Comparison of ENCODE assay signal across 17 cellular contexts in genomic region chr18:48573632-48574293, GRCh38. TPM values are rescaled to one million over a fixed set of nuclear protein-coding genes. Genes with fewer than 3 reads are reported as not detected.
DNase-seq lines count a peak whose midpoint lies in the region; ATAC-seq, FAIRE-seq and TF ChIP-seq lines count a peak whose summit lies in the region.
"Had no signal": no experiment of that assay in that cellular context is flagged by ENCODE, and none has a peak within 500 bp of the region (broad histone marks: within the 10 kb centered on the region; RNA-seq: fewer than 3 reads in every experiment).

No MANE protein-coding gene starts in this region.

- BruUV-seq in HCT116 (replicated peaks; lab: Mats Ljungman, UMichigan): no TSS peak

- no peaks in the 10 kb centered on the region for H3K27me3 Mint-ChIP-seq in stimulated activated naive B cell treated with anti-CD40 and anti-IgM and Interleukin-4, amounts not matched to agents 10 μg/mL and 1 μg/mL and 100 μg/mL, for 72 hours

- H3K9me3 Mint-ChIP-seq in stimulated activated naive B cell treated with anti-CD40 and anti-IgM and Interleukin-4, amounts not matched to agents 10 μg/mL and 1 μg/mL and 100 μg/mL, for 72 hours: peaks cover 6 to 10% of the 10 kb centered on the region in 2 donors
- H3K9me3 Mint-ChIP-seq: activated naive CD4-positive, alpha-beta T cell treated with anti-CD3 and anti-CD28 coated beads, Interleukin-2, amount 10 ng/mL, durations not matched to agents 7 days and 5 days had no signal

- no peaks in the 10 kb centered on the region for H3K79me2 ChIP-seq in HCT116 (ENCODE audit: insufficient read depth, low read length)

- peak; percentile 85 for ATAC-seq in HCT116
- no peak for ATAC-seq in stimulated activated naive B cell treated with anti-CD40 and anti-IgM and Interleukin-4, amounts not matched to agents 10 μg/mL and 1 μg/mL and 100 μg/mL, for 72 hours (replicated peaks)
- ATAC-seq: activated CD4-positive, CD25-positive, alpha-beta regulatory T cell treated with anti-CD3 and anti-CD28 coated beads, Interleukin-2, amount 50 U/mL, for 24 hours; Panc1 had no signal

- TF ChIP-seq CTCF in HCT116 (IDR thresholded peaks at IDR 0.05 in 2 of 3, conservative IDR thresholded peaks at IDR 0.05 in 1 of 3; ENCODE audit: borderline replicate concordance in 1 of 3, insufficient read depth in 1 of 3, low read depth in 2 of 3, low read length in 2 of 3) (peak in 1 of 3 experiments; percentile 38; a peak in 3 of 6 replicates), kidney (IDR thresholded peaks at IDR 0.05; ENCODE audit: borderline replicate concordance, extremely low read depth, insufficient read depth) (no peak), adrenal gland (IDR thresholded peaks at IDR 0.05) (no peak)

- RAD21 ChIA-PET in HCT116 (lab: Charles Lee; ENCODE audit: low non-redundant PET in 1 of 2, low total read pairs in 2 of 2, uncharacterized antibody in 2 of 2, unreplicated experiment in 2 of 2): no interaction called here

- H3K36me3 Mint-ChIP-seq in stimulated activated naive B cell treated with anti-CD40 and anti-IgM and Interleukin-4, amounts not matched to agents 10 μg/mL and 1 μg/mL and 100 μg/mL, for 72 hours: peaks cover 8 to 18% of the 10 kb centered on the region in 2 donors
- H3K36me3 Mint-ChIP-seq: activated naive CD4-positive, alpha-beta T cell treated with anti-CD3 and anti-CD28 coated beads, Interleukin-2, amount 10 ng/mL, durations not matched to agents 7 days and 5 days had no signal

- WGBS in adrenal gland, 4 donors: 78 to 92% (median 91%) methylated on average over 14 of the region's 14 CpGs

- no peaks in the 10 kb centered on the region for H3K9me3 ChIP-seq in HCT116 (ENCODE audit: control insufficient read depth in 1 of 2, insufficient read depth in 1 of 2, low read depth in 1 of 2, low read length in 2 of 2)
- peaks cover 0 to 5% of the 10 kb centered on the region in 2 donors for H3K9me3 ChIP-seq in kidney (ENCODE audit: control insufficient read depth in 1 of 2, low read length in 2 of 2)
- H3K9me3 ChIP-seq in adrenal gland (replicated peaks in 1 of 3): no peaks in the 10 kb centered on the region
- H3K9me3 ChIP-seq: ascending aorta had no signal

- H3K27ac ChIP-seq in HCT116 (ENCODE audit: low read depth, low read length) (no peak overlapping the region), angular gyrus (ENCODE audit: low read depth, low read length) (peak overlapping the region; percentile 99), kidney (ENCODE audit: low read depth in 2 of 2, low read length in 2 of 2) (no peak overlapping the region), adrenal gland (no peak overlapping the region)
- H3K27ac ChIP-seq: coronary artery had no signal

- no peak for TF ChIP-seq POLR2A in HCT116 (IDR thresholded peaks at IDR 0.05; ENCODE audit: borderline replicate concordance, extremely low read depth, insufficient read depth, insufficient read length)
- TF ChIP-seq POLR2A in adrenal gland (IDR thresholded peaks at IDR 0.05): no peak

- no peak overlapping the region for H2AFZ ChIP-seq in HCT116 (ENCODE audit: low read depth, low read length, poor library complexity, severe bottlenecking)

- no peaks in the 10 kb centered on the region for H4K20me1 ChIP-seq in HCT116 (ENCODE audit: insufficient read depth)

- H3K27me3 ChIP-seq in HCT116 (ENCODE audit: insufficient read depth, low read length) (no peaks in the 10 kb centered on the region), adrenal gland (no peaks in the 10 kb centered on the region)
- H3K27me3 ChIP-seq: ascending aorta had no signal

- DNase-seq in HCT116 (ENCODE audit: low read depth, low spot score) (no peak), kidney (peak; percentile 46), NCI-H2227 (lab: John Stamatoyannopoulos, UW; ENCODE audit: unreplicated experiment) (no peak), frontal cortex (ENCODE audit: low spot score in 2 of 2) (no peak), adrenal gland (no peak)
- no peak for DNase-seq in stimulated activated naive B cell treated with anti-CD40 and anti-IgM and Interleukin-4, amounts not matched to agents 10 μg/mL and 1 μg/mL and 100 μg/mL, for 72 hours
- DNase-seq: activated naive CD4-positive, alpha-beta T cell treated with anti-CD3 and anti-CD28 coated beads, Interleukin-2, amount 10 ng/mL, durations not matched to agents 7 days and 5 days; activated T-cell treated with anti-CD3 and anti-CD28 coated beads, Interleukin-2, amount 50 U/mL, for 48 hours; AML-193; hippocampal formation had no signal

- CTCF ChIA-PET in HCT116 (lab: Charles Lee): no interaction called here

- H3K4me1 ChIP-seq in HCT116 (ENCODE audit: control insufficient read depth in 1 of 2, insufficient read depth in 2 of 2, low read length in 2 of 2) (peaks cover 5 to 20% of the 10 kb centered on the region in 2 experiments), kidney (ENCODE audit: control insufficient read depth in 1 of 2, insufficient read depth in 1 of 2, low read depth in 1 of 2, low read length in 2 of 2) (no peaks in the 10 kb centered on the region), adrenal gland (replicated peaks in 1 of 2) (peaks cover 0 to 9% of the 10 kb centered on the region in 2 donors)

- FAIRE-seq in kidney (lab: Jason Lieb, UNC) (no peak), frontal cortex (lab: Jason Lieb, UNC) (no peak)
- FAIRE-seq: endothelial cell of umbilical vein, GM18507 had no signal

- POLR2A ChIA-PET in HCT116 (lab: Charles Lee): no interaction called here

- peak overlapping the region; percentile 60 for H3K27ac Mint-ChIP-seq in stimulated activated naive B cell treated with anti-CD40 and anti-IgM and Interleukin-4, amounts not matched to agents 10 μg/mL and 1 μg/mL and 100 μg/mL, for 72 hours
- H3K27ac Mint-ChIP-seq: activated naive CD4-positive, alpha-beta T cell treated with anti-CD3 and anti-CD28 coated beads, Interleukin-2, amount 10 ng/mL, durations not matched to agents 7 days and 5 days had no signal

- no peaks in the 10 kb centered on the region for H3K9me2 ChIP-seq in HCT116 (ENCODE audit: insufficient read depth)

- H3K4me3 Mint-ChIP-seq in stimulated activated naive B cell treated with anti-CD40 and anti-IgM and Interleukin-4, amounts not matched to agents 10 μg/mL and 1 μg/mL and 100 μg/mL, for 72 hours: no peak overlapping the region
- H3K4me3 Mint-ChIP-seq: activated naive CD4-positive, alpha-beta T cell treated with anti-CD3 and anti-CD28 coated beads, Interleukin-2, amount 10 ng/mL, durations not matched to agents 7 days and 5 days had no signal

- peak overlapping the region; percentile 6; the same call in 1 of the 2 replicates for H3K4me2 ChIP-seq in HCT116 (ENCODE audit: low read length)

- H3K9ac ChIP-seq in HCT116 (ENCODE audit: low read length): no peak overlapping the region
- H3K9ac ChIP-seq in kidney (ENCODE audit: low read length in 2 of 2): no peak overlapping the region

- H3K4me1 Mint-ChIP-seq in stimulated activated naive B cell treated with anti-CD40 and anti-IgM and Interleukin-4, amounts not matched to agents 10 μg/mL and 1 μg/mL and 100 μg/mL, for 72 hours: peaks cover 0 to 3% of the 10 kb centered on the region in 2 donors
- H3K4me1 Mint-ChIP-seq: activated naive CD4-positive, alpha-beta T cell treated with anti-CD3 and anti-CD28 coated beads, Interleukin-2, amount 10 ng/mL, durations not matched to agents 7 days and 5 days had no signal

- no peak for TF ChIP-seq RAD21 in HCT116 (IDR thresholded peaks at IDR 0.05; ENCODE audit: low read depth)

- H3K36me3 ChIP-seq in HCT116 (ENCODE audit: control insufficient read depth in 1 of 2, insufficient read depth in 2 of 2, low read length in 2 of 2) (no peaks in the 10 kb centered on the region), kidney (ENCODE audit: control insufficient read depth in 1 of 2, insufficient read depth in 2 of 2, low read length in 2 of 2) (no peaks in the 10 kb centered on the region), adrenal gland (replicated peaks in 1 of 2) (no peaks in the 10 kb centered on the region)
- H3K36me3 ChIP-seq: ascending aorta had no signal

- H3K4me3 ChIP-seq in HCT116 (replicated peaks in 1 of 2; ENCODE audit: low read depth in 1 of 2, low read length in 2 of 2) (no peak overlapping the region), kidney (ENCODE audit: low read length in 2 of 2) (no peak overlapping the region), adrenal gland (no peak overlapping the region)
- H3K4me3 ChIP-seq: ascending aorta, coronary artery had no signal

- intact Hi-C loops in HCT116 (cut with micrococcal nuclease) (no loop called here), kidney (cut with DNase I) (no loop called here), adrenal gland (cut with DNase I) (no loop called here)

TF ChIP-seq in HCT116, 20 proteins besides CTCF, POLR2A, EP300 and RAD21 (continues in another document):
- no peak for TF ChIP-seq MAX (IDR thresholded peaks at IDR 0.05)
- no peak for TF ChIP-seq ZBTB33 (IDR thresholded peaks at IDR 0.05; ENCODE audit: extremely low read depth, insufficient replicate concordance, low read length)
- TF ChIP-seq SP1 (IDR thresholded peaks at IDR 0.05; ENCODE audit: low read depth): no peak
- no peak for TF ChIP-seq ZNF274 (IDR thresholded peaks at IDR 0.05; ENCODE audit: low read depth, low read length)
- TF ChIP-seq TCF7L2 (IDR thresholded peaks at IDR 0.05; ENCODE audit: borderline replicate concordance, extremely low read depth, insufficient read depth, insufficient read length): no peak

RNA-seq across cellular contexts. Expression of gene CTIF, which starts 34.9 kb away (rescaled TPM):
- 19.7 TPM for total RNA-seq in HCT116 (2021; ENCODE audit: unreplicated experiment)
- polyA plus RNA-seq in HCT116 (2012): 13.8 and 14.6 TPM in 2 replicates
- 37.3 TPM for total RNA-seq in kidney
- 41.9 TPM for polyA plus RNA-seq in kidney (ENCODE audit: insufficient read depth, low read depth, low replicate concordance)
- total RNA-seq in frontal cortex: 42.0 TPM
- total RNA-seq in adrenal gland: 10 to 100 TPM; 31.5 to 98.7 (median 57.0) TPM
- 100 to 1,000 TPM in 1 of 3 donors, 10 to 100 TPM in 2; 33.4 to 159 (median 68.0) TPM for polyA plus RNA-seq in adrenal gland
